ENCODE assay signal across 1 cellular context in genomic region chr11:78030429-78031325, GRCh38.
TF ChIP-seq lines count a peak whose summit lies in the region.

No MANE protein-coding gene starts in this region.

TF ChIP-seq in H1, 55 proteins besides CTCF, POLR2A, EP300 and RAD21:
- TF ChIP-seq EZH2 (IDR thresholded peaks at IDR 0.05; ENCODE audit: low read depth, low read length, severe bottlenecking) (no peak), RBBP5 (IDR thresholded peaks at IDR 0.05; ENCODE audit: borderline replicate concordance, low read depth, low read length) (no peak), MAFK (IDR thresholded peaks at IDR 0.05; ENCODE audit: low read depth, low read length) (no peak), CTBP2 (IDR thresholded peaks at IDR 0.05; ENCODE audit: borderline replicate concordance, insufficient read depth, insufficient read length, low read length) (no peak), SIRT6 (IDR thresholded peaks at IDR 0.05; ENCODE audit: low read length) (no peak), JUND (IDR thresholded peaks at IDR 0.05; ENCODE audit: low read length) (no peak), NANOG (IDR thresholded peaks at IDR 0.05; ENCODE audit: insufficient read depth, low read depth, low read length, poor library complexity, severe bottlenecking) (no peak), SAP30 (IDR thresholded peaks at IDR 0.05; ENCODE audit: insufficient read depth, insufficient replicate concordance, low read length) (no peak), GTF2F1 (IDR thresholded peaks at IDR 0.05; ENCODE audit: borderline replicate concordance, low read depth, low read length) (no peak), TEAD4 (IDR thresholded peaks at IDR 0.05; ENCODE audit: low read depth, low read length) (no peak), SUZ12 (IDR thresholded peaks at IDR 0.05; ENCODE audit: low read length) (no peak), EGR1 (IDR thresholded peaks at IDR 0.05; ENCODE audit: borderline replicate concordance, low read depth, low read length) (no peak)
- TF ChIP-seq, protein P1, sequence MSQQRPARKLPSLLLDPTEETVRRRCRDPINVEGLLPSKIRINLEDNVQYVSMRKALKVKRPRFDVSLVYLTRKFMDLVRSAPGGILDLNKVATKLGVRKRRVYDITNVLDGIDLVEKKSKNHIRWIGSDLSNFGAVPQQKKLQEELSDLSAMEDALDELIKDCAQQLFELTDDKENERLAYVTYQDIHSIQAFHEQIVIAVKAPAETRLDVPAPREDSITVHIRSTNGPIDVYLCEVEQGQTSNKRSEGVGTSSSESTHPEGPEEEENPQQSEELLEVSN (IDR thresholded peaks at IDR 0.05), result no peak
